10 cellular contexts compared by ENCODE assay signal in the genomic region with DNA sequence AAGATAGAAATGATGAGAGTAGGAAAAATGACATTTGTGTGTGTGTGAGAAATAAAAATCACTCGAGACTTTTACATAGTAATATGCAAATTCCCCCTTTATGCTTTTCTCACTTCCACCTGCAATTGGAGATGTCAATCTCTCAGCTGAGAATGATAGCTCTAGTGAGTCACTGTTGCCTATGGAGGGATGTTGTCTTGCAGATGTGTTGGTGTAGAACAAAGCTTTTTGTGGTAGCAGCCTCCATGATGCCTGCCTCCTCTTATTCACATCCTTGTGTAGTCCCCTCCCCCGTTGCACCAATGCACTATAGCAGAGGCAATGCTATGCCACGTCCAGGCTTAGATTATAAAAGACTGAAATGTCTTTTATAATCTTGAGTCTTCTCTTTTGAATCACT. TPM values are rescaled to one million over a fixed set of nuclear protein-coding genes. Genes with fewer than 3 reads are reported as not detected.
DNase-seq lines count a peak whose midpoint lies in the region; ATAC-seq, FAIRE-seq and TF ChIP-seq lines count a peak whose summit lies in the region.
"Had no signal": no experiment of that assay in that cellular context is flagged by ENCODE, and none has a peak within 500 bp of the region (broad histone marks: within the 10 kb centered on the region; RNA-seq: fewer than 3 reads in every experiment).

No MANE protein-coding gene starts in this region.

- H3K27ac Mint-ChIP-seq in neural crest cell (ENCODE audit: unreplicated experiment) (peak overlapping the region; percentile 1), Calu3 (ENCODE audit: unreplicated experiment) (no peak overlapping the region)
- H3K27ac Mint-ChIP-seq: IgD-negative memory B cell had no signal

- intact Hi-C loops in pancreas (cut with DNase I) = no loop called here
- intact Hi-C loops in Calu3 (cut with micrococcal nuclease; ENCODE audit: unreplicated experiment) = no loop called here
- intact Hi-C loops in sigmoid colon (cut with DNase I) = no loop called here
- intact Hi-C loops in testis (cut with DNase I; ENCODE audit: low total_unique reads) = no loop called here

- no peaks in the 10 kb centered on the region for H3K9me3 Mint-ChIP-seq in neural crest cell
- H3K9me3 Mint-ChIP-seq in Calu3 (ENCODE audit: low read depth, unreplicated experiment) = no peaks in the 10 kb centered on the region
- H3K9me3 Mint-ChIP-seq: IgD-negative memory B cell had no signal

- H3K36me3 ChIP-seq in pancreas (no peaks in the 10 kb centered on the region), sigmoid colon (no peaks in the 10 kb centered on the region), testis (ENCODE audit: low read depth, missing control alignments) (no peaks in the 10 kb centered on the region)

- H3K27me3 Mint-ChIP-seq in neural crest cell (ENCODE audit: low read depth) = no peaks in the 10 kb centered on the region
- no peaks in the 10 kb centered on the region for H3K27me3 Mint-ChIP-seq in Calu3 (ENCODE audit: unreplicated experiment)

- H3K27me3 ChIP-seq in pancreas (no peaks in the 10 kb centered on the region), sigmoid colon (no peaks in the 10 kb centered on the region), testis (no peaks in the 10 kb centered on the region)

- H3K27ac ChIP-seq in pancreas = no peak overlapping the region
- H3K27ac ChIP-seq in sigmoid colon = no peak overlapping the region
- H3K27ac ChIP-seq in testis = no peak overlapping the region
- H3K27ac ChIP-seq: VCaP had no signal

- H3K9me3 ChIP-seq in pancreas = no peaks in the 10 kb centered on the region
- H3K9me3 ChIP-seq in sigmoid colon = no peaks in the 10 kb centered on the region
- H3K9me3 ChIP-seq in testis = no peaks in the 10 kb centered on the region

- BruUV-seq in Calu3 (replicated peaks; lab: Mats Ljungman, UMichigan) = no TSS peak

- no peak for TF ChIP-seq EP300 in sigmoid colon (IDR thresholded peaks at IDR 0.05)

- H3K4me1 ChIP-seq in pancreas (no peaks in the 10 kb centered on the region), sigmoid colon (no peaks in the 10 kb centered on the region), testis (peaks cover 5% of the 10 kb centered on the region)

- TF ChIP-seq CTCF in neural crest cell (conservative IDR thresholded peaks at IDR 0.05) (no peak), pancreas (IDR thresholded peaks at IDR 0.05) (no peak), Calu3 (IDR thresholded peaks at IDR 0.05; ENCODE audit: unreplicated experiment) (no peak), sigmoid colon (IDR thresholded peaks at IDR 0.05) (no peak), testis (IDR thresholded peaks at IDR 0.05) (no peak)

- no peak overlapping the region for H3K4me3 Mint-ChIP-seq in neural crest cell
- no peak overlapping the region for H3K4me3 Mint-ChIP-seq in Calu3 (ENCODE audit: low read depth, unreplicated experiment)

- no peak for TF ChIP-seq POLR2A in sigmoid colon (IDR thresholded peaks at IDR 0.05)
- TF ChIP-seq POLR2A in testis (IDR thresholded peaks at IDR 0.05) = no peak

- CTCF ChIA-PET in Calu3 (lab: Charles Lee) = no interaction called here

- H3K4me3 ChIP-seq in Jurkat, Clone E6-1 (ENCODE audit: low read length) = no peak overlapping the region
- H3K4me3 ChIP-seq in pancreas = no peak overlapping the region
- no peak overlapping the region for H3K4me3 ChIP-seq in sigmoid colon
- H3K4me3 ChIP-seq in testis = no peak overlapping the region

- 74 to 82% methylated on average over 3 of the region's 3 CpGs for WGBS in pancreas, 2 donors
- WGBS in sigmoid colon, 2 donors = 71 to 77% methylated on average over 3 of the region's 3 CpGs
- 85 to 91% methylated on average over 3 of the region's 3 CpGs for WGBS in testis, 2 donors

- no peak for FAIRE-seq in pancreas (lab: Jason Lieb, UNC)

- peak; percentile 53 for DNase-seq in Jurkat, Clone E6-1 (ENCODE audit: low read depth, low spot score)
- no peak for DNase-seq in neural crest cell (ENCODE audit: low read depth, low spot score)
- DNase-seq in pancreas = no peak
- DNase-seq in Calu3 = no peak
- no peak for DNase-seq in sigmoid colon
- DNase-seq in testis = no peak

- H3K36me3 Mint-ChIP-seq in neural crest cell (ENCODE audit: low read depth) (no peaks in the 10 kb centered on the region), Calu3 (ENCODE audit: insufficient read depth, unreplicated experiment) (no peaks in the 10 kb centered on the region)

- ATAC-seq in GM18499 (IDR thresholded peaks at IDR 0.05; ENCODE audit: insufficient read depth, unreplicated experiment) = peak; percentile 52
- peak; percentile 51 for ATAC-seq in GM21717 (IDR thresholded peaks at IDR 0.05; ENCODE audit: unreplicated experiment)
- no peak for ATAC-seq in pancreas

- H3K4me1 Mint-ChIP-seq in neural crest cell = peaks cover 18% of the 10 kb centered on the region
- H3K4me1 Mint-ChIP-seq in Calu3 (ENCODE audit: low read depth, unreplicated experiment) = no peaks in the 10 kb centered on the region

RNA-seq across cellular contexts. Expression of a gene that starts 33.8 kb away (rescaled TPM):
- polyA plus RNA-seq in Jurkat, Clone E6-1 (2012; ENCODE audit: insufficient read depth, insufficient read length) = not detected
- total RNA-seq in neural crest cell = 1.5 and 1.6 TPM in 2 replicates
- under 1 TPM in 5 of 6 donors, not detected in 1; 0.08 to 0.47 (median 0.34) TPM for total RNA-seq in pancreas
- polyA plus RNA-seq in pancreas = 1 to 10 TPM in 1 of 2 donors, under 1 TPM in 1; 0.53 to 1.3 TPM
- total RNA-seq in Calu3 (2022) = not detected in 2 replicates
- not detected for total RNA-seq in sigmoid colon
- under 1 TPM in 1 of 3 donors, not detected in 2; 0.16 TPM for polyA plus RNA-seq in sigmoid colon
- total RNA-seq in testis = 100 to 1,000 TPM in 1 of 2 donors, 10 to 100 TPM in 1; 77.4 to 103 TPM
- polyA plus RNA-seq in testis (ENCODE audit: insufficient read depth, low read depth, low replicate concordance) = 258 TPM
- polyA plus RNA-seq: IgD-negative memory B cell had no signal

RNA-seq across cellular contexts. Expression of a gene that starts 58.2 kb away (rescaled TPM):
- 68.3 TPM for polyA plus RNA-seq in Jurkat, Clone E6-1 (2012; ENCODE audit: insufficient read depth, insufficient read length)
- total RNA-seq in neural crest cell = 46.4 and 49.9 TPM in 2 replicates
- total RNA-seq in pancreas = 10 to 100 TPM; 15.8 to 33.9 (median 24.0) TPM
- 10 to 100 TPM; 10.6 to 25.1 TPM for polyA plus RNA-seq in pancreas
- 31.2 and 41.6 TPM in 2 replicates for total RNA-seq in Calu3 (2022)
- 100 to 1,000 TPM in 2 of 4 donors, 10 to 100 TPM in 2; 58.9 to 123 (median 94.2) TPM for total RNA-seq in sigmoid colon
- polyA plus RNA-seq in sigmoid colon = 10 to 100 TPM; 16.3 to 20.8 (median 18.6) TPM
- total RNA-seq in testis = 100 to 1,000 TPM; 111 to 120 TPM
- 56.3 TPM for polyA plus RNA-seq in testis (ENCODE audit: insufficient read depth, low read depth, low replicate concordance)

Comparison
In these comparisons a context has a peak if more than half of its experiments do, and no peak if none do; other contexts are left out.
1. ATAC-seq: peak in GM18499 (single experiment) and GM21717 (single experiment); none in pancreas (0 of 4).
2. RNA of a gene that starts 33.8 kb away (total RNA-seq): 77.4 to 103 TPM in testis; 1.5 to 1.6 TPM in neural crest cell, 0.08 to 0.47 TPM in pancreas, not detected in Calu3 and not detected in sigmoid colon; every median in the first group is over 10 times any median in the second.